Comparison of ENCODE assay signal across 20 cellular contexts in genomic region chr9:20689833-20690232, GRCh38.
"Had no signal": no experiment of that assay in that cellular context is flagged by ENCODE, and none has a peak within 500 bp of the region (broad histone marks: within the 10 kb centered on the region; RNA-seq: fewer than 3 reads in every experiment).

No MANE protein-coding gene starts in this region.

- H3K9ac ChIP-seq: SK-N-SH had no signal

- H3K4me2 ChIP-seq: SK-N-SH had no signal

- H3K4me3 ChIP-seq: MG63 had no signal

- H3K27ac ChIP-seq: RWPE1 had no signal

- DNase-seq: KBM-7, MG63, NCI-H1092, NCI-H1105 treated with DMSO at 0.1 percent for 48 hours, NCI-H1417 treated with DMSO at 0.1 percent for 48 hours, NCI-H146, NCI-H1694 treated with DMSO at 0.1 percent for 48 hours, NCI-H1930, NCI-H2081, NCI-H2107, NCI-H2227 treated with DMSO at 0.1 percent for 48 hours, NCI-H524, NCI-H526 treated with DMSO at 0.1 percent for 48 hours, NCI-H774, PC-3, SHP77, SK-N-SH, SW 1271 had no signal

- ATAC-seq: Panc1, PC-3 had no signal

- H3K27me3 ChIP-seq: MG63 had no signal

- H3K9me2 ChIP-seq: SK-N-SH had no signal

- H3K9me3 ChIP-seq: MG63, SK-N-SH had no signal
